In the genomic region with DNA sequence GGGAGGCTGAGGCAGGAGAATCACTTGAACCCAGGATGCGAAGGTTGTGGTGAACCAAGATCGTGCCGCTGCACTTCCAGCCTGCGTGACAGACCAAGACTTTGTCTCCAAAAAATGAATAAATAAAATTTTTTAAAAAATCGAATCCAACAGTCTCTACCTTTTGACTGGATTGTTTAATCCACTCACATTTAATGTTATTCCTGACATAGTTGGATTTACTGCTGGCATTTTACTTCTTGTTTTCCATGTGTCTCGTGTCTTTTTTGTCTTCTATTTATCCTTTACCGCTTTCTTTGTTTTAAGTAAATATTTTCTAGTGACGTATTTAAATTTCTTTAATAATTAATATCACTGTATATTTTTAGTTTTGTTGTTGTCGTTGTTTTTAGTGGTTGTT, we compare ENCODE assay signal across 1 cellular context.
TF ChIP-seq lines count a peak whose summit lies in the region.

No MANE protein-coding gene starts in this region.

TF ChIP-seq in K562, 482 proteins besides CTCF, POLR2A, EP300 and RAD21:
- TF ChIP-seq ZNF507 (tag; conservative IDR thresholded peaks at IDR 0.05) (peak; percentile 97), ZNF354B (CRISPR knock-in tag; IDR thresholded peaks at IDR 0.05) (peak; percentile 78; the same call in 1 of the 2 replicates), ZFPM2 (CRISPR knock-in tag; IDR thresholded peaks at IDR 0.05) (no peak)
